ENCODE assay signal across 16 cellular contexts in the genomic region with DNA sequence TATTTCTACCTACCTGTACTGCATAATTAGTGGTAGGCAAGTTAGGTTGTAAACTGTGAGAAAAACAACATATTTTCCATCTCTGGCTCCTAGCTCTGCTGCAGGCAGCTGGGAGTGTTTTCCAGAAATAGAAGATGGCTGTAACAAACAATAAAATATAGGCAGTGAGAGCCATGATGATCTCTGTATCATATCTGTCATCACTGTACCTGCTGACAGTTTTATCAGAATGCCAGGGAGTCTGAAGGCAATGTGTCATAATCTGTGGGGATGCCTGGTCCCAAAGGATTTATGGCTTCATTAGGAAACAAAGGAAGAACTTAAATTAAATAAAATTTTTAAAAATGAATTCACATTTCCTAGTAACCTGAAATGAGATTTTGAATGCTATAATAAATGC.
DNase-seq lines count a peak whose midpoint lies in the region; ATAC-seq and TF ChIP-seq lines count a peak whose summit lies in the region.
"Had no signal": no experiment of that assay in that cellular context is flagged by ENCODE, and none has a peak within 500 bp of the region (broad histone marks: within the 10 kb centered on the region; RNA-seq: fewer than 3 reads in every experiment).

No MANE protein-coding gene starts in this region.

- H3K4me2 ChIP-seq in SK-N-SH (no peak overlapping the region), smooth muscle cell (no peak overlapping the region)

- in situ Hi-C loops in ACHN (cut with HindIII; ENCODE audit: low pct_ligation_motif_present, low pct_unique_long_range_greater_than_20kb, low sequenced_read_pairs) = no loop called here

- H3K4me3 ChIP-seq in SK-N-SH (ENCODE audit: low read depth in 2 of 2, low read length in 1 of 2) (no peak overlapping the region), smooth muscle cell (no peak overlapping the region), body of pancreas (no peak overlapping the region)
- H3K4me3 ChIP-seq: HAP-1 had no signal

- no peak for TF ChIP-seq RAD21 in SK-N-SH (IDR thresholded peaks at IDR 0.05; ENCODE audit: low read length)

- TF ChIP-seq POLR2A in body of pancreas (IDR thresholded peaks at IDR 0.05) = no peak

- H3K9me2 ChIP-seq in SK-N-SH = no peaks in the 10 kb centered on the region

- H2AFZ ChIP-seq in SK-N-SH (ENCODE audit: low read depth) (peak overlapping the region; percentile 1; the same call in 1 of the 2 replicates), smooth muscle cell (ENCODE audit: low read depth) (peak overlapping the region; percentile 11)

- no peak for ATAC-seq in GM18870 (IDR thresholded peaks at IDR 0.05; ENCODE audit: unreplicated experiment)
- no peak for ATAC-seq in body of pancreas
- ATAC-seq: CD8-positive, alpha-beta T cell; HepG2 had no signal

- no peak overlapping the region for H3K27ac ChIP-seq in SK-N-SH (ENCODE audit: low read depth in 2 of 2, low read length in 1 of 2)
- peak overlapping the region; percentile 2 for H3K27ac ChIP-seq in caudate nucleus (ENCODE audit: low read depth, low read length)
- no peak overlapping the region for H3K27ac ChIP-seq in smooth muscle cell (ENCODE audit: low read depth)
- no peak overlapping the region for H3K27ac ChIP-seq in body of pancreas

- H3K9me3 ChIP-seq in SK-N-SH (0 out of 2 replicates have a peak, but pooled peaks cover 8% of the 10 kb centered on the region), smooth muscle cell (replicated peaks; ENCODE audit: low read depth) (no peaks in the 10 kb centered on the region), body of pancreas (no peaks in the 10 kb centered on the region)
- H3K9me3 ChIP-seq: BE2C, HAP-1 had no signal

- H3K9ac ChIP-seq in SK-N-SH = no peak overlapping the region
- H3K9ac ChIP-seq in smooth muscle cell (ENCODE audit: low read depth) = no peak overlapping the region

- H3K36me3 ChIP-seq in SK-N-SH (replicated peaks in 1 of 2; ENCODE audit: control insufficient read depth in 1 of 2, insufficient read depth in 2 of 2, low read length in 1 of 2) (no peaks in the 10 kb centered on the region), smooth muscle cell (ENCODE audit: low read depth) (no peaks in the 10 kb centered on the region), body of pancreas (replicated peaks in 1 of 2; ENCODE audit: insufficient read depth in 1 of 2, low read depth in 2 of 2) (no peaks in the 10 kb centered on the region)
- H3K36me3 ChIP-seq: BE2C, HAP-1 had no signal

- no peak for TF ChIP-seq EP300 in SK-N-SH (IDR thresholded peaks at IDR 0.05; ENCODE audit: borderline replicate concordance in 1 of 2, low read depth in 1 of 2, low read length in 1 of 2)

- H3K79me2 ChIP-seq in SK-N-SH (ENCODE audit: insufficient read depth) (no peaks in the 10 kb centered on the region), smooth muscle cell (ENCODE audit: low read depth) (no peaks in the 10 kb centered on the region)

- H4K20me1 ChIP-seq in SK-N-SH (ENCODE audit: insufficient read depth) (no peaks in the 10 kb centered on the region), smooth muscle cell (ENCODE audit: low read depth) (no peaks in the 10 kb centered on the region)

- H3K4me1 ChIP-seq in SK-N-SH (ENCODE audit: control insufficient read depth in 1 of 2, insufficient read depth in 2 of 2, low read depth in 1 of 2, low read length in 1 of 2) (peaks cover 0 to 6% of the 10 kb centered on the region in 2 experiments; a peak in 1 of 4 replicates), smooth muscle cell (ENCODE audit: low read depth) (no peaks in the 10 kb centered on the region), body of pancreas (no peaks in the 10 kb centered on the region)
- H3K4me1 ChIP-seq: BE2C, HAP-1 had no signal

- H3F3A ChIP-seq in SK-N-SH (replicated peaks; ENCODE audit: insufficient read depth) = no peaks in the 10 kb centered on the region
- H3F3A ChIP-seq in smooth muscle cell (ENCODE audit: low read depth) = no peaks in the 10 kb centered on the region

- intact Hi-C loops in body of pancreas (cut with DNase I) = no loop called here

- CTCF ChIA-PET in HEK293T (lab: Yijun Ruan, JAX) (no interaction called here), SK-N-SH (lab: Yijun Ruan, JAX) (interaction anchor here (1.8 kb wide), 1 partner anchor 143 kb away, joined by 7 read pairs; no protein-coding TSS in a partner anchor)

- H3K27me3 ChIP-seq in SK-N-SH (ENCODE audit: insufficient read depth) (no peaks in the 10 kb centered on the region), smooth muscle cell (ENCODE audit: low read depth) (no peaks in the 10 kb centered on the region), body of pancreas (no peaks in the 10 kb centered on the region)
- H3K27me3 ChIP-seq: BE2C had no signal

- TF ChIP-seq CTCF in SK-N-SH (IDR thresholded peaks at IDR 0.05) (no peak), smooth muscle cell (IDR thresholded peaks at IDR 0.05; ENCODE audit: borderline replicate concordance, insufficient read depth, poor library complexity, severe bottlenecking) (no peak), body of pancreas (IDR thresholded peaks at IDR 0.05) (no peak)

- DNase-seq in HEK293T (ENCODE audit: extremely low spot score) (no peak), SK-N-SH (peak; percentile 16), caudate nucleus (lab: John Stamatoyannopoulos, UW) (peak in 3 of 61 donors; percentile 5 to 28 (median 10)), smooth muscle cell (lab: John Stamatoyannopoulos, UW; ENCODE audit: unreplicated experiment) (no peak), body of pancreas (no peak), ACHN (no peak)
- DNase-seq: BE2C; CD8-positive, alpha-beta T cell; COR-L47; DMS153; DMS79 treated with DMSO at 0.1 percent for 48 hours; EL; HFFc6 had no signal

- POLR2A ChIA-PET in HEK293T (lab: Yijun Ruan, JAX) (no interaction called here), SK-N-SH (lab: Yijun Ruan, JAX) (no interaction called here)

TF ChIP-seq in HEK293T, 16 proteins besides CTCF, POLR2A, EP300 and RAD21:
- TF ChIP-seq FOXA1 (IDR thresholded peaks at IDR 0.05) = no peak
- TF ChIP-seq, protein P1, sequence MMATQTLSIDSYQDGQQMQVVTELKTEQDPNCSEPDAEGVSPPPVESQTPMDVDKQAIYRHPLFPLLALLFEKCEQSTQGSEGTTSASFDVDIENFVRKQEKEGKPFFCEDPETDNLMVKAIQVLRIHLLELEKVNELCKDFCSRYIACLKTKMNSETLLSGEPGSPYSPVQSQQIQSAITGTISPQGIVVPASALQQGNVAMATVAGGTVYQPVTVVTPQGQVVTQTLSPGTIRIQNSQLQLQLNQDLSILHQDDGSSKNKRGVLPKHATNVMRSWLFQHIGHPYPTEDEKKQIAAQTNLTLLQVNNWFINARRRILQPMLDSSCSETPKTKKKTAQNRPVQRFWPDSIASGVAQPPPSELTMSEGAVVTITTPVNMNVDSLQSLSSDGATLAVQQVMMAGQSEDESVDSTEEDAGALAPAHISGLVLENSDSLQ (IDR thresholded peaks at IDR 0.05) = 0 out of 2 replicates have a peak, but pooled peaks have one; percentile 23
TF ChIP-seq in HEK293T: peak in this region for 1.

TF ChIP-seq in SK-N-SH, 30 proteins besides CTCF, POLR2A, EP300 and RAD21:
- TF ChIP-seq JUND (IDR thresholded peaks at IDR 0.05) (peak; percentile 19), GATA2 (CRISPR knock-in tag; IDR thresholded peaks at IDR 0.05) (peak; percentile 63), NRF1 (IDR thresholded peaks at IDR 0.05; ENCODE audit: low read depth, low read length) (no peak)
- TF ChIP-seq, protein P2, sequence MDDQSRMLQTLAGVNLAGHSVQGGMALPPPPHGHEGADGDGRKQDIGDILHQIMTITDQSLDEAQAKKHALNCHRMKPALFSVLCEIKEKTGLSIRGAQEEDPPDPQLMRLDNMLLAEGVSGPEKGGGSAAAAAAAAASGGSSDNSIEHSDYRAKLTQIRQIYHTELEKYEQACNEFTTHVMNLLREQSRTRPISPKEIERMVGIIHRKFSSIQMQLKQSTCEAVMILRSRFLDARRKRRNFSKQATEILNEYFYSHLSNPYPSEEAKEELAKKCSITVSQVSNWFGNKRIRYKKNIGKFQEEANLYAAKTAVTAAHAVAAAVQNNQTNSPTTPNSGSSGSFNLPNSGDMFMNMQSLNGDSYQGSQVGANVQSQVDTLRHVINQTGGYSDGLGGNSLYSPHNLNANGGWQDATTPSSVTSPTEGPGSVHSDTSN (IDR thresholded peaks at IDR 0.05) = peak; percentile 76
